ENCODE assay signal across 19 cellular contexts in genomic region chr21:34570315-34570714, GRCh38. TPM values are rescaled to one million over a fixed set of nuclear protein-coding genes. Genes with fewer than 3 reads are reported as not detected.
DNase-seq lines count a peak whose midpoint lies in the region; ATAC-seq and TF ChIP-seq lines count a peak whose summit lies in the region.
"Had no signal": no experiment of that assay in that cellular context is flagged by ENCODE, and none has a peak within 500 bp of the region (broad histone marks: within the 10 kb centered on the region; RNA-seq: fewer than 3 reads in every experiment).

No MANE protein-coding gene starts in this region.

- H4K20me1 ChIP-seq in Karpas-422 (ENCODE audit: insufficient read depth, low read depth, low read length): no peaks in the 10 kb centered on the region; the same call in 1 of the 2 replicates

- peaks cover 11% of the 10 kb centered on the region for H3K9me3 Mint-ChIP-seq in activated T-helper 17 cell treated with anti-CD3 and anti-CD28 coated beads, Interleukin-2, amount 50 U/mL, for 72 hours

- H3K27ac ChIP-seq in left lung (no peak overlapping the region), Karpas-422 (ENCODE audit: low read length) (no peak overlapping the region)
- H3K27ac ChIP-seq: A549, C4-2B had no signal

- no peaks in the 10 kb centered on the region for H3K36me3 ChIP-seq in left lung
- H3K36me3 ChIP-seq in Karpas-422 (ENCODE audit: insufficient read depth, low read length): no peaks in the 10 kb centered on the region

- H2AFZ ChIP-seq in Karpas-422 (ENCODE audit: low read length): no peak overlapping the region

- no peak overlapping the region for H3K4me3 Mint-ChIP-seq in activated T-helper 17 cell treated with anti-CD3 and anti-CD28 coated beads, Interleukin-2, amount 50 U/mL, for 72 hours

- peak; percentile 21 for ATAC-seq in activated T-helper 17 cell treated with anti-CD3 and anti-CD28 coated beads, Interleukin-2, amount 50 U/mL, for 72 hours (replicated peaks)
- ATAC-seq in left lung (peak; percentile 47), GM21526 (IDR thresholded peaks at IDR 0.05; ENCODE audit: low FRiP score, unreplicated experiment) (no peak)
- ATAC-seq: A549, Panc1, Right ventricle myocardium inferior, SK-N-SH treated with all-trans-retinoic acid at 6 μM for 48 hours had no signal

- no peaks in the 10 kb centered on the region for H3K27me3 Mint-ChIP-seq in activated T-helper 17 cell treated with anti-CD3 and anti-CD28 coated beads, Interleukin-2, amount 50 U/mL, for 72 hours

- H3K4me3 ChIP-seq in left lung (no peak overlapping the region), Karpas-422 (ENCODE audit: low read length) (no peak overlapping the region)
- H3K4me3 ChIP-seq: A549 had no signal

- H3K4me1 Mint-ChIP-seq in activated T-helper 17 cell treated with anti-CD3 and anti-CD28 coated beads, Interleukin-2, amount 50 U/mL, for 72 hours: no peaks in the 10 kb centered on the region

- H3K9me2 ChIP-seq in Karpas-422 (replicated peaks; ENCODE audit: insufficient read depth, low read length): no peaks in the 10 kb centered on the region

- peaks cover 5% of the 10 kb centered on the region for H3K36me3 Mint-ChIP-seq in activated T-helper 17 cell treated with anti-CD3 and anti-CD28 coated beads, Interleukin-2, amount 50 U/mL, for 72 hours (ENCODE audit: low read depth)

- DNase-seq in GDM1 (lab: John Stamatoyannopoulos, UW): peak; percentile 62
- peak; percentile 98 for DNase-seq in MV-4-11 (lab: John Stamatoyannopoulos, UW)
- DNase-seq in left lung: no peak
- DNase-seq in NCI-H69 (lab: John Stamatoyannopoulos, UW): no peak
- no peak for DNase-seq in Karpas-422
- DNase-seq in ureter (ENCODE audit: low spot score): no peak
- DNase-seq: DMS79 treated with DMSO at 0.1 percent for 48 hours, NCI-H1048, NCI-H146, NCI-H2081 treated with DMSO at 0.1 percent for 48 hours, NCI-H524 had no signal

- no peak overlapping the region for H3K9ac ChIP-seq in Karpas-422 (ENCODE audit: low read length)

- intact Hi-C loops in left lung (cut with DNase I): no loop called here

- no peak overlapping the region for H3K27ac Mint-ChIP-seq in activated T-helper 17 cell treated with anti-CD3 and anti-CD28 coated beads, Interleukin-2, amount 50 U/mL, for 72 hours

- H3K4me1 ChIP-seq in left lung: no peaks in the 10 kb centered on the region
- H3K4me1 ChIP-seq in Karpas-422 (ENCODE audit: low read length): peaks cover 7% of the 10 kb centered on the region; the same call in 1 of the 2 replicates
- H3K4me1 ChIP-seq: A549 had no signal

- no peak overlapping the region for H3K4me2 ChIP-seq in Karpas-422 (ENCODE audit: low read depth, low read length, poor library complexity, severe bottlenecking)
- H3K4me2 ChIP-seq: A549 had no signal

- no peak for TF ChIP-seq CTCF in left lung (IDR thresholded peaks at IDR 0.05)

- H3K79me2 ChIP-seq in Karpas-422 (ENCODE audit: low read length): no peaks in the 10 kb centered on the region

- H3K27me3 ChIP-seq in left lung: no peaks in the 10 kb centered on the region
- H3K27me3 ChIP-seq in Karpas-422 (ENCODE audit: low read length): no peaks in the 10 kb centered on the region

- H3K9me3 ChIP-seq in left lung: no peaks in the 10 kb centered on the region
- no peaks in the 10 kb centered on the region for H3K9me3 ChIP-seq in Karpas-422 (ENCODE audit: low read length)
- H3K9me3 ChIP-seq: A549 had no signal

RNA-seq across cellular contexts. Expression of gene RCAN1, which starts 44.6 kb away (rescaled TPM):
- total RNA-seq in activated T-helper 17 cell treated with anti-CD3 and anti-CD28 coated beads, Interleukin-2, amount 50 U/mL, for 72 hours: 1 to 10 TPM; 4.9 to 6.3 TPM
- total RNA-seq in left lung: 10 to 100 TPM; 29.8 to 62.6 TPM
- 2.5 and 3.4 TPM in 2 replicates for total RNA-seq in Karpas-422 (2014; rRNA removed; shearing (Covaris generic); ENCODE audit: low replicate concordance)
- total RNA-seq in ureter: 22.8 TPM

RNA-seq across cellular contexts. Expression of gene KCNE1, which starts 58.3 kb away (rescaled TPM):
- under 1 TPM in 1 of 2 donors, not detected in 1; 0.15 TPM for total RNA-seq in activated T-helper 17 cell treated with anti-CD3 and anti-CD28 coated beads, Interleukin-2, amount 50 U/mL, for 72 hours
- total RNA-seq in left lung (10 to 100 TPM in 1 of 2 donors, 1 to 10 TPM in 1; 3.8 to 21.2 TPM), ureter (2.3 TPM)
- total RNA-seq in Karpas-422 (2014; rRNA removed; shearing (Covaris generic); ENCODE audit: low replicate concordance): not detected in 2 replicates
- total RNA-seq: H4 had no signal

Comparison
In these comparisons a context has a peak if more than half of its experiments do, and no peak if none do; other contexts are left out.
1. DNase-seq: peak in GDM1 (single experiment) and MV-4-11 (single experiment); none in left lung (0 of 2), NCI-H69 (single experiment), Karpas-422 (single experiment) and ureter (single experiment).